ENCODE assay signal across 8 cellular contexts in genomic region chr22:41940853-41941765, GRCh38. TPM values are rescaled to one million over a fixed set of nuclear protein-coding genes. Genes with fewer than 3 reads are reported as not detected.
DNase-seq lines count a peak whose midpoint lies in the region; ATAC-seq, FAIRE-seq and TF ChIP-seq lines count a peak whose summit lies in the region.

No MANE protein-coding gene starts in this region.

- H3K4me2 ChIP-seq in A549 = peak overlapping the region; percentile 25; the same call in 1 of the 3 replicates

- POLR2A ChIA-PET in A549 (lab: Yijun Ruan, JAX) = interaction anchor here (0.6 to 0.7 kb wide), 2 partner anchors 25 to 244 kb away, joined by 3 read pairs; no protein-coding TSS in a partner anchor

- no peaks in the 10 kb centered on the region for H3K36me3 ChIP-seq in stomach smooth muscle (ENCODE audit: control insufficient read depth in 2 of 2, insufficient read depth in 2 of 2, low read length in 2 of 2)

- ATAC-seq in A549 = peak; percentile 87 to 93

- CTCF ChIA-PET in A549 (lab: Yijun Ruan, JAX) = interaction anchor here (0.6 to 6.2 kb wide), 49 partner anchors 9 to 535 kb away, joined by 3 to 81 read pairs (median 4); partner anchors contain the start of genes MEI1, PMM1, SMIM45 and SREBF2

- 69% methylated on average over 6 of the region's 13 CpGs for WGBS in A549 (ENCODE audit: missing lambda C conversion rate)

- peaks cover 46% of the 10 kb centered on the region for H3K4me1 Mint-ChIP-seq in activated T-helper 2 cell treated with anti-CD3 and anti-CD28 coated beads, Interferon-gamma antibody, Interleukin-2, Interleukin-4, amounts not matched to agents 10 μg/mL and 5 μg/mL and 100 μg/mL, durations not matched to agents 14 hours and 24 hours and 36 hours (ENCODE audit: low read depth)

- TF ChIP-seq CTCF in A549 (IDR thresholded peaks at IDR 0.05) = peak; percentile 70

- no peaks in the 10 kb centered on the region for H3K9me3 ChIP-seq in A549
- no peaks in the 10 kb centered on the region for H3K9me3 ChIP-seq in stomach smooth muscle (ENCODE audit: control insufficient read depth in 2 of 2, low read length in 2 of 2)

- peaks cover 68% of the 10 kb centered on the region for H3K36me3 Mint-ChIP-seq in activated T-helper 2 cell treated with anti-CD3 and anti-CD28 coated beads, Interferon-gamma antibody, Interleukin-2, Interleukin-4, amounts not matched to agents 10 μg/mL and 5 μg/mL and 100 μg/mL, durations not matched to agents 14 hours and 24 hours and 36 hours (ENCODE audit: low read depth)

- H3K9ac ChIP-seq in stomach smooth muscle (ENCODE audit: low read length in 2 of 2) = peak overlapping the region in 1 of 2 donors; percentile 29

- TF ChIP-seq EP300 in A549 (IDR thresholded peaks at IDR 0.05) = no peak

- DNase-seq in A549 (ENCODE audit: low read depth in 1 of 2, low spot score in 1 of 2) (peak; percentile 59 to 74), GM18507 (ENCODE audit: extremely low spot score, insufficient read length, low read depth) (no peak), HTR-8/SVneo (ENCODE audit: insufficient read length, low spot score) (peak; percentile 75), RPMI7951 (ENCODE audit: low read depth) (peak; percentile 61), fibroblast of the conjunctiva (ENCODE audit: low read depth) (peak; percentile 86), non-pigmented ciliary epithelial cell (ENCODE audit: low read depth) (peak; percentile 44)
- DNase-seq in activated T-helper 2 cell treated with anti-CD3 and anti-CD28 coated beads, Interferon-gamma antibody, Interleukin-2, Interleukin-4, amounts not matched to agents 10 μg/mL and 5 μg/mL and 100 μg/mL, durations not matched to agents 14 hours and 24 hours and 36 hours (ENCODE audit: low spot score) = peak; percentile 81

- H3K27me3 ChIP-seq in stomach smooth muscle (ENCODE audit: control insufficient read depth in 1 of 2, insufficient read depth in 2 of 2, low read length in 2 of 2) = no peaks in the 10 kb centered on the region

- no peaks in the 10 kb centered on the region for H3K9me3 Mint-ChIP-seq in activated T-helper 2 cell treated with anti-CD3 and anti-CD28 coated beads, Interferon-gamma antibody, Interleukin-2, Interleukin-4, amounts not matched to agents 10 μg/mL and 5 μg/mL and 100 μg/mL, durations not matched to agents 14 hours and 24 hours and 36 hours

- intact Hi-C loops in activated T-helper 2 cell treated with anti-CD3 and anti-CD28 coated beads, Interferon-gamma antibody, Interleukin-2, Interleukin-4, amounts not matched to agents 10 μg/mL and 5 μg/mL and 100 μg/mL, durations not matched to agents 14 hours and 24 hours and 36 hours (cut with micrococcal nuclease) = loop anchor here (1.0 to 2.0 kb wide), 10 partner anchors 14 to 494 kb away; partner anchors contain the start of genes CCDC134, SNU13, SREBF2 and TNFRSF13C

- H3K27me3 Mint-ChIP-seq in activated T-helper 2 cell treated with anti-CD3 and anti-CD28 coated beads, Interferon-gamma antibody, Interleukin-2, Interleukin-4, amounts not matched to agents 10 μg/mL and 5 μg/mL and 100 μg/mL, durations not matched to agents 14 hours and 24 hours and 36 hours (ENCODE audit: low read depth) = no peaks in the 10 kb centered on the region

- peak; percentile 75 to 82 for TF ChIP-seq RAD21 in A549 (conservative IDR thresholded peaks at IDR 0.05 in 1 of 2, IDR thresholded peaks at IDR 0.05 in 1 of 2)

- H3K27ac Mint-ChIP-seq in activated T-helper 2 cell treated with anti-CD3 and anti-CD28 coated beads, Interferon-gamma antibody, Interleukin-2, Interleukin-4, amounts not matched to agents 10 μg/mL and 5 μg/mL and 100 μg/mL, durations not matched to agents 14 hours and 24 hours and 36 hours = peak overlapping the region; percentile 100

- no peak overlapping the region for H3K4me3 ChIP-seq in A549
- H3K4me3 ChIP-seq in stomach smooth muscle (ENCODE audit: low read length in 2 of 2) = peak overlapping the region in 1 of 2 donors; percentile 22

- H3K4me1 ChIP-seq in A549 (peaks cover 17% of the 10 kb centered on the region; the same call in 2 of the 3 replicates), stomach smooth muscle (ENCODE audit: control insufficient read depth, insufficient read depth, low read length) (peaks cover 22% of the 10 kb centered on the region)

- FAIRE-seq in A549 (lab: Jason Lieb, UNC) (no peak), GM18507 (lab: Jason Lieb, UNC) (peak; percentile 98), HTR-8/SVneo (lab: Jason Lieb, UNC) (peak; percentile 90)

- H3K27ac ChIP-seq in A549 (peak overlapping the region in 1 of 2 experiments; percentile 49; a peak in 1 of 6 replicates), stomach smooth muscle (ENCODE audit: low read length) (peak overlapping the region; percentile 53)

- peak overlapping the region; percentile 87 for H3K4me3 Mint-ChIP-seq in activated T-helper 2 cell treated with anti-CD3 and anti-CD28 coated beads, Interferon-gamma antibody, Interleukin-2, Interleukin-4, amounts not matched to agents 10 μg/mL and 5 μg/mL and 100 μg/mL, durations not matched to agents 14 hours and 24 hours and 36 hours (ENCODE audit: low read depth)

- TF ChIP-seq POLR2A in A549 (IDR thresholded peaks at IDR 0.05; ENCODE audit: low read length) = no peak

TF ChIP-seq in A549, 52 proteins besides CTCF, POLR2A, EP300 and RAD21:
- TF ChIP-seq CHD2 (IDR thresholded peaks at IDR 0.05; ENCODE audit: low read length, partially characterized antibody) = no peak
- peak; percentile 36 for TF ChIP-seq MAFK (IDR thresholded peaks at IDR 0.05; ENCODE audit: partially characterized antibody)
- TF ChIP-seq CBX8 (IDR thresholded peaks at IDR 0.05) = no peak
- TF ChIP-seq SREBF2 (IDR thresholded peaks at IDR 0.05) = no peak
- no peak for TF ChIP-seq KDM1A (IDR thresholded peaks at IDR 0.05; ENCODE audit: low read depth)
- no peak for TF ChIP-seq MYC (IDR thresholded peaks at IDR 0.05; ENCODE audit: borderline replicate concordance, low read length)
- no peak for TF ChIP-seq HMGXB4 (CRISPR knock-in tag; IDR thresholded peaks at IDR 0.05; ENCODE audit: borderline replicate concordance)
- peak; percentile 63 for TF ChIP-seq SMC3 (IDR thresholded peaks at IDR 0.05)

RNA-seq across cellular contexts. Expression of gene CENPM, which starts 5.8 kb away (rescaled TPM):
- polyA plus RNA-seq in A549 (2011; rRNA removed) (22.3 and 23.9 TPM in 2 replicates), A549 (2017; fragmentation: RNase III; extraction: RNeasy Plus Mini Kit Qiagen cat#74134 plus additional on column Dnase treatment) (34.7 to 40.1 TPM (median 36.5 TPM) in 3 replicates)
- polyA plus RNA-seq in A549 (2012; cell fraction: cytosol; rRNA removed) = 73.2 and 81.0 TPM in 2 replicates
- 79.3 and 105 TPM in 2 replicates for polyA plus RNA-seq in A549 (2012; cell fraction: nucleus; rRNA removed)
- 19.6 and 24.1 TPM in 2 replicates for polyA minus RNA-seq in A549 (2011; rRNA and poly(A)+ RNA removed)
- 50.3 and 57.6 TPM in 2 replicates for total RNA-seq in RPMI7951 (2014; rRNA removed; shearing (Covaris generic))
- 58.6 and 59.3 TPM in 2 replicates for total RNA-seq in activated T-helper 2 cell treated with anti-CD3 and anti-CD28 coated beads, Interferon-gamma antibody, Interleukin-2, Interleukin-4, amounts not matched to agents 10 μg/mL and 5 μg/mL and 100 μg/mL, durations not matched to agents 14 hours and 24 hours and 36 hours

RNA-seq across cellular contexts. Expression of gene TNFRSF13C, which starts 14.5 kb away (rescaled TPM):
- polyA plus RNA-seq in A549 (2011; rRNA removed) = 0.18 and 0.29 TPM in 2 replicates
- polyA plus RNA-seq in A549 (2012; cell fraction: cytosol; rRNA removed) = 0.22 and 0.23 TPM in 2 replicates
- 4.9 and 5.0 TPM in 2 replicates for polyA plus RNA-seq in A549 (2012; cell fraction: nucleus; rRNA removed)
- 0.24 to 0.35 TPM (median 0.26 TPM) in 3 replicates for polyA plus RNA-seq in A549 (2017; fragmentation: RNase III; extraction: RNeasy Plus Mini Kit Qiagen cat#74134 plus additional on column Dnase treatment)
- polyA minus RNA-seq in A549 (2011; rRNA and poly(A)+ RNA removed) = 0.21 and 0.29 TPM in 2 replicates
- not detected in 2 replicates for total RNA-seq in RPMI7951 (2014; rRNA removed; shearing (Covaris generic))
- total RNA-seq in activated T-helper 2 cell treated with anti-CD3 and anti-CD28 coated beads, Interferon-gamma antibody, Interleukin-2, Interleukin-4, amounts not matched to agents 10 μg/mL and 5 μg/mL and 100 μg/mL, durations not matched to agents 14 hours and 24 hours and 36 hours = 2.7 and 3.1 TPM in 2 replicates

RNA-seq across cellular contexts. Expression of gene SHISA8, which starts 26.2 kb away (rescaled TPM):
- polyA plus RNA-seq in A549 (2011; rRNA removed) (not detected in 2 replicates), A549 (2017; fragmentation: RNase III; extraction: RNeasy Plus Mini Kit Qiagen cat#74134 plus additional on column Dnase treatment) (0.14 to 0.15 TPM (median 0.15 TPM) in 3 replicates)
- polyA plus RNA-seq in A549 (2012; cell fraction: cytosol; rRNA removed) = 0.25 and 0.76 TPM in 2 replicates
- 1.3 and 2.3 TPM in 2 replicates for polyA plus RNA-seq in A549 (2012; cell fraction: nucleus; rRNA removed)
- not detected in 2 replicates for polyA minus RNA-seq in A549 (2011; rRNA and poly(A)+ RNA removed)
- not detected in 2 replicates for total RNA-seq in RPMI7951 (2014; rRNA removed; shearing (Covaris generic))
- total RNA-seq in activated T-helper 2 cell treated with anti-CD3 and anti-CD28 coated beads, Interferon-gamma antibody, Interleukin-2, Interleukin-4, amounts not matched to agents 10 μg/mL and 5 μg/mL and 100 μg/mL, durations not matched to agents 14 hours and 24 hours and 36 hours = 1.0 and 1.7 TPM in 2 replicates

RNA-seq across cellular contexts. Expression of gene SEPTIN3, which starts 28.1 kb away (rescaled TPM):
- polyA plus RNA-seq in A549 (2011; rRNA removed) = 1.3 and 1.7 TPM in 2 replicates
- polyA plus RNA-seq in A549 (2012; cell fraction: cytosol; rRNA removed) = 0.99 and 1.3 TPM in 2 replicates
- 0.52 and 0.75 TPM in 2 replicates for polyA plus RNA-seq in A549 (2012; cell fraction: nucleus; rRNA removed)
- polyA plus RNA-seq in A549 (2017; fragmentation: RNase III; extraction: RNeasy Plus Mini Kit Qiagen cat#74134 plus additional on column Dnase treatment) = 0.84 to 1.3 TPM (median 1.1 TPM) in 3 replicates
- 0.83 and 1.8 TPM in 2 replicates for polyA minus RNA-seq in A549 (2011; rRNA and poly(A)+ RNA removed)
- 0.29 and 0.36 TPM in 2 replicates for total RNA-seq in RPMI7951 (2014; rRNA removed; shearing (Covaris generic))
- 7.1 and 8.5 TPM in 2 replicates for total RNA-seq in activated T-helper 2 cell treated with anti-CD3 and anti-CD28 coated beads, Interferon-gamma antibody, Interleukin-2, Interleukin-4, amounts not matched to agents 10 μg/mL and 5 μg/mL and 100 μg/mL, durations not matched to agents 14 hours and 24 hours and 36 hours
